Comparison of ENCODE assay signal across 22 cellular contexts in genomic region chr2:240873805-240874714, GRCh38. TPM values are rescaled to one million over a fixed set of nuclear protein-coding genes. Genes with fewer than 3 reads are reported as not detected.
DNase-seq lines count a peak whose midpoint lies in the region; ATAC-seq, FAIRE-seq and TF ChIP-seq lines count a peak whose summit lies in the region.
"Had no signal": no experiment of that assay in that cellular context is flagged by ENCODE, and none has a peak within 500 bp of the region (broad histone marks: within the 10 kb centered on the region; RNA-seq: fewer than 3 reads in every experiment).

No MANE protein-coding gene starts in this region.

- DNase-seq in NCI-H1417 (lab: John Stamatoyannopoulos, UW), result peak in 2 of 3 experiments; percentile 59 to 78
- DNase-seq in NCI-H1417 treated with DMSO at 0.1 percent for 48 hours (lab: John Stamatoyannopoulos, UW), result no peak
- DNase-seq in LHCN-M2 (ENCODE audit: low read depth), result peak; percentile 6
- DNase-seq in kidney, result peak; percentile 48
- DNase-seq in sciatic nerve (ENCODE audit: low spot score), result no peak
- no peak for DNase-seq in GM10266 (ENCODE audit: extremely low spot score)
- no peak for DNase-seq in SIG-M5 treated with dmso at 0.1 percent for 504 hours (lab: John Stamatoyannopoulos, UW; ENCODE audit: unreplicated experiment)
- no peak for DNase-seq in C1 segment of cervical spinal cord (lab: John Stamatoyannopoulos, UW)
- DNase-seq: 8988T; activated CD4-positive, CD25-positive, alpha-beta regulatory T cell treated with anti-CD3 and anti-CD28 coated beads, Interleukin-2, amount 50 U/mL, for 72 hours; activated T-cell treated with anti-CD3 and anti-CD28 coated beads for 4 hours; KBM-7; NCI-H1436 treated with DMSO at 0.1 percent for 48 hours; NCI-H524; PC-3 had no signal

- H3K36me3 ChIP-seq in kidney (ENCODE audit: control insufficient read depth in 1 of 2, insufficient read depth in 2 of 2, low read length in 2 of 2), result no peaks in the 10 kb centered on the region
- H3K36me3 ChIP-seq: gastroesophageal sphincter, upper lobe of left lung had no signal

- H3K9ac ChIP-seq in kidney (ENCODE audit: low read length in 2 of 2), result no peak overlapping the region

- ATAC-seq in sciatic nerve, result peak; percentile 9
- ATAC-seq: gastroesophageal sphincter, PC-3 had no signal

- H3K9me3 ChIP-seq in kidney (ENCODE audit: control insufficient read depth in 1 of 2, low read length in 2 of 2), result no peaks in the 10 kb centered on the region
- H3K9me3 ChIP-seq: gastroesophageal sphincter, upper lobe of left lung had no signal

- no peak overlapping the region for H3K4me3 ChIP-seq in kidney (ENCODE audit: low read length in 2 of 2)
- H3K4me3 ChIP-seq: gastroesophageal sphincter, upper lobe of left lung had no signal

- peak overlapping the region; percentile 8 to 65 for H3K27ac ChIP-seq in kidney (ENCODE audit: low read depth in 2 of 2, low read length in 2 of 2)
- H3K27ac ChIP-seq: gastroesophageal sphincter, upper lobe of left lung had no signal

- FAIRE-seq in kidney (lab: Jason Lieb, UNC), result no peak
- FAIRE-seq: islet of Langerhans had no signal

- H3K4me1 ChIP-seq in kidney (ENCODE audit: control insufficient read depth in 1 of 2, insufficient read depth in 1 of 2, low read depth in 1 of 2, low read length in 2 of 2), result peaks cover 0 to 13% of the 10 kb centered on the region in 2 donors
- H3K4me1 ChIP-seq: gastroesophageal sphincter, upper lobe of left lung had no signal

- TF ChIP-seq CTCF in kidney (IDR thresholded peaks at IDR 0.05; ENCODE audit: borderline replicate concordance, extremely low read depth, insufficient read depth) (no peak), GM10266 (IDR thresholded peaks at IDR 0.05; ENCODE audit: control insufficient read depth, insufficient read depth, low read depth, missing control alignments) (no peak)

- intact Hi-C loops in kidney (cut with DNase I), result no loop called here
- intact Hi-C loops in sciatic nerve (cut with DNase I), result no loop called here

RNA-seq across cellular contexts. Expression of gene AGXT, which starts 5.4 kb away (rescaled TPM):
- not detected in 2 replicates for total RNA-seq in LHCN-M2 (2014; rRNA removed)
- polyA plus RNA-seq in LHCN-M2 (2012), result not detected
- total RNA-seq in kidney, result 0.09 TPM
- polyA plus RNA-seq in kidney (ENCODE audit: insufficient read depth, low read depth, low replicate concordance), result 12.5 TPM
- total RNA-seq in sciatic nerve, result not detected
- total RNA-seq: CD8-positive, alpha-beta memory T cell; cerebellum; gastroesophageal sphincter; PC-3; pulmonary artery endothelial cell; T-helper 1 cell treated with Interleukin-12 subunit alpha and Interleukin-12 subunit beta and Interleukin-4 antibody, amounts not matched to agents 30 ng/mL and 1 ng/mL, for 36 hours had no signal
- polyA plus RNA-seq: CD8-positive, alpha-beta memory T cell had no signal

RNA-seq across cellular contexts. Expression of gene MAB21L4, which starts 21.9 kb away (rescaled TPM):
- not detected in 2 replicates for total RNA-seq in LHCN-M2 (2014; rRNA removed)
- polyA plus RNA-seq in LHCN-M2 (2012), result not detected
- total RNA-seq in kidney, result 6.1 TPM
- polyA plus RNA-seq in kidney (ENCODE audit: insufficient read depth, low read depth, low replicate concordance), result 28.5 TPM
- not detected for total RNA-seq in sciatic nerve
- total RNA-seq: CD8-positive, alpha-beta memory T cell; cerebellum; pulmonary artery endothelial cell; T-helper 1 cell treated with Interleukin-12 subunit alpha and Interleukin-12 subunit beta and Interleukin-4 antibody, amounts not matched to agents 30 ng/mL and 1 ng/mL, for 36 hours had no signal
- polyA plus RNA-seq: CD8-positive, alpha-beta memory T cell had no signal

RNA-seq across cellular contexts. Expression of gene CROCC2, which starts 32.1 kb away (rescaled TPM):
- total RNA-seq in LHCN-M2 (2014; rRNA removed) (under 0.01 TPM in 1 of 2 replicates, not detected in the other), kidney (0.13 TPM), sciatic nerve (0.18 TPM)
- not detected for polyA plus RNA-seq in LHCN-M2 (2012)
- not detected for polyA plus RNA-seq in kidney (ENCODE audit: insufficient read depth, low read depth, low replicate concordance)
- total RNA-seq: CD8-positive, alpha-beta memory T cell; cerebellum; gastroesophageal sphincter; PC-3; pulmonary artery endothelial cell; T-helper 1 cell treated with Interleukin-12 subunit alpha and Interleukin-12 subunit beta and Interleukin-4 antibody, amounts not matched to agents 30 ng/mL and 1 ng/mL, for 36 hours had no signal
- polyA plus RNA-seq: CD8-positive, alpha-beta memory T cell had no signal

RNA-seq across cellular contexts. Expression of gene KIF1A, which starts 54.0 kb away (rescaled TPM):
- total RNA-seq in LHCN-M2 (2014; rRNA removed) (0.75 TPM in 1 of 2 replicates, not detected in the other), kidney (0.54 TPM), sciatic nerve (123 TPM)
- polyA plus RNA-seq in LHCN-M2 (2012), result not detected
- polyA plus RNA-seq in kidney (ENCODE audit: insufficient read depth, low read depth, low replicate concordance), result 0.58 TPM
- total RNA-seq: PC-3 had no signal
- polyA plus RNA-seq: CD8-positive, alpha-beta memory T cell had no signal

Comparison
In these comparisons a context has a peak if more than half of its experiments do, and no peak if none do; other contexts are left out.
1. DNase-seq: peak in NCI-H1417 (2 of 3), LHCN-M2 (single experiment) and kidney (single experiment); none in NCI-H1417 treated with DMSO at 0.1 percent for 48 hours (single experiment), sciatic nerve (single experiment), GM10266 (single experiment), SIG-M5 treated with dmso at 0.1 percent for 504 hours (single experiment) and C1 segment of cervical spinal cord (0 of 14).